In genomic region chr22:40526960-40527359, GRCh38 we compare ENCODE assay signal across 19 cellular contexts.
DNase-seq lines count a peak whose midpoint lies in the region; ATAC-seq and TF ChIP-seq lines count a peak whose summit lies in the region.
"Had no signal": no experiment of that assay in that cellular context is flagged by ENCODE, and none has a peak within 500 bp of the region (broad histone marks: within the 10 kb centered on the region; RNA-seq: fewer than 3 reads in every experiment).

No MANE protein-coding gene starts in this region.

- H3K4me1 ChIP-seq in OCI-LY1 (ENCODE audit: insufficient read depth, low read length, severe bottlenecking) = peaks cover 23% of the 10 kb centered on the region

- CTCF ChIA-PET in activated CD4-positive, alpha-beta memory T cell treated with anti-CD3 and anti-CD28 coated beads for 36 hours (lab: Charles Lee) = interaction anchor here (1.0 to 12.5 kb wide), 4 partner anchors 9 to 120 kb away, joined by 3 to 218 read pairs (median 3); no protein-coding TSS in a partner anchor
- CTCF ChIA-PET in activated CD4-positive, alpha-beta memory T cell treated with anti-CD3 and anti-CD28 coated beads, Interleukin-2, amount 10 ng/mL, durations not matched to agents 7 days and 5 days (lab: Charles Lee) = interaction anchor here (0.9 to 5.6 kb wide), 10 partner anchors 10 to 372 kb away, joined by 3 to 76 read pairs (median 4); no protein-coding TSS in a partner anchor

- H3K79me2 ChIP-seq in OCI-LY1 (ENCODE audit: insufficient read depth, low read length) = peaks cover 30% of the 10 kb centered on the region

- H3F3A ChIP-seq in OCI-LY1 (ENCODE audit: insufficient read depth, low read length) = no peaks in the 10 kb centered on the region

- ATAC-seq in stimulated activated effector memory CD8-positive, alpha-beta T cell treated with anti-CD3 and anti-CD28 coated beads, Interleukin-12 subunit alpha, Interleukin-12 subunit beta, amount 100 ng/mL, for 72 hours = no peak
- no peak for ATAC-seq in GM21447 (IDR thresholded peaks at IDR 0.05; ENCODE audit: unreplicated experiment)
- ATAC-seq in GM21737 (IDR thresholded peaks at IDR 0.05; ENCODE audit: unreplicated experiment) = no peak
- ATAC-seq: GM23338, psoas muscle had no signal

- H2AFZ ChIP-seq in OCI-LY1 (ENCODE audit: low read length) = no peak overlapping the region
- H2AFZ ChIP-seq: GM23338 had no signal

- H3K27me3 Mint-ChIP-seq in activated CD4-positive, alpha-beta memory T cell treated with anti-CD3 and anti-CD28 coated beads for 36 hours = no peaks in the 10 kb centered on the region
- H3K27me3 Mint-ChIP-seq in activated CD4-positive, alpha-beta memory T cell treated with anti-CD3 and anti-CD28 coated beads, Interleukin-2, amount 10 ng/mL, durations not matched to agents 7 days and 5 days = no peaks in the 10 kb centered on the region

- H3K9ac ChIP-seq in OCI-LY1 (ENCODE audit: low read length) = no peak overlapping the region
- H3K9ac ChIP-seq: BLaER1 treated with 17β-estradiol and CSF1 and Interleukin-3, amounts not matched to agents 10 nM and 100 nM had no signal

- H3K27ac ChIP-seq in OCI-LY1 (ENCODE audit: low read depth, low read length, poor library complexity, severe bottlenecking) = peak overlapping the region; percentile 1
- peak overlapping the region; percentile 64 for H3K27ac ChIP-seq in brain microvascular endothelial cell
- H3K27ac ChIP-seq: BLaER1 treated with 17β-estradiol and CSF1 and Interleukin-3, amounts not matched to agents 10 nM and 100 nM; psoas muscle; skin epidermis had no signal

- H3K27me3 ChIP-seq in OCI-LY1 (ENCODE audit: insufficient read depth, low read length) = no peaks in the 10 kb centered on the region
- H3K27me3 ChIP-seq in brain microvascular endothelial cell (replicated peaks) = no peaks in the 10 kb centered on the region
- H3K27me3 ChIP-seq: BLaER1 treated with 17β-estradiol and CSF1 and Interleukin-3, amounts not matched to agents 10 nM and 100 nM had no signal

- H3K4me3 ChIP-seq in OCI-LY1 (ENCODE audit: low read depth, low read length, poor library complexity, severe bottlenecking) (no peak overlapping the region), brain microvascular endothelial cell (ENCODE audit: low read depth, low read length) (no peak overlapping the region)
- H3K4me3 ChIP-seq: BLaER1 treated with 17β-estradiol and CSF1 and Interleukin-3, amounts not matched to agents 10 nM and 100 nM; coronary artery; GM23338; psoas muscle; skin epidermis had no signal

- POLR2A ChIA-PET in activated CD4-positive, alpha-beta memory T cell treated with anti-CD3 and anti-CD28 coated beads for 36 hours (lab: Charles Lee) = interaction anchor here (0.5 to 0.7 kb wide), 2 partner anchors 119 to 184 kb away, joined by 3 to 5 read pairs; no protein-coding TSS in a partner anchor
- POLR2A ChIA-PET in activated CD4-positive, alpha-beta memory T cell treated with anti-CD3 and anti-CD28 coated beads, Interleukin-2, amount 10 ng/mL, durations not matched to agents 7 days and 5 days (lab: Charles Lee) = interaction anchor here (0.6 to 1.5 kb wide), 4 partner anchors 10 to 119 kb away, joined by 3 to 5 read pairs (median 3); partner anchors contain the start of gene MRTFA

- H3K9me3 ChIP-seq in OCI-LY1 (ENCODE audit: low read length) = no peaks in the 10 kb centered on the region
- H3K9me3 ChIP-seq: psoas muscle had no signal

- in situ Hi-C loops in brain microvascular endothelial cell (cut with HindIII; ENCODE audit: low pct_ligation_motif_present, low sequenced_read_pairs) = loop anchor here (25.0 kb wide), 1 partner anchor 110 kb away; the partner anchor contains the start of gene MRTFA
- in situ Hi-C loops in G401 (cut with HindIII; ENCODE audit: low sequenced_read_pairs) = loop anchor here (25.0 kb wide), 1 partner anchor 110 kb away; the partner anchor contains the start of gene MRTFA

- peaks cover 3% of the 10 kb centered on the region for H3K36me3 Mint-ChIP-seq in activated CD4-positive, alpha-beta memory T cell treated with anti-CD3 and anti-CD28 coated beads for 36 hours
- H3K36me3 Mint-ChIP-seq in activated CD4-positive, alpha-beta memory T cell treated with anti-CD3 and anti-CD28 coated beads, Interleukin-2, amount 10 ng/mL, durations not matched to agents 7 days and 5 days (ENCODE audit: low read depth) = peaks cover 5% of the 10 kb centered on the region
- H3K36me3 Mint-ChIP-seq in stimulated activated effector memory CD8-positive, alpha-beta T cell treated with anti-CD3 and anti-CD28 coated beads, Interleukin-12 subunit alpha, Interleukin-12 subunit beta, amount 100 ng/mL, for 72 hours = peaks cover 14% of the 10 kb centered on the region

- H3K4me1 Mint-ChIP-seq in activated CD4-positive, alpha-beta memory T cell treated with anti-CD3 and anti-CD28 coated beads for 36 hours (ENCODE audit: low read depth) = peaks cover 49% of the 10 kb centered on the region
- H3K4me1 Mint-ChIP-seq in activated CD4-positive, alpha-beta memory T cell treated with anti-CD3 and anti-CD28 coated beads, Interleukin-2, amount 10 ng/mL, durations not matched to agents 7 days and 5 days = peaks cover 34% of the 10 kb centered on the region
- H3K4me1 Mint-ChIP-seq in stimulated activated effector memory CD8-positive, alpha-beta T cell treated with anti-CD3 and anti-CD28 coated beads, Interleukin-12 subunit alpha, Interleukin-12 subunit beta, amount 100 ng/mL, for 72 hours = peaks cover 20% of the 10 kb centered on the region

- H3K27ac Mint-ChIP-seq in activated CD4-positive, alpha-beta memory T cell treated with anti-CD3 and anti-CD28 coated beads for 36 hours = peak overlapping the region; percentile 44
- no peak overlapping the region for H3K27ac Mint-ChIP-seq in activated CD4-positive, alpha-beta memory T cell treated with anti-CD3 and anti-CD28 coated beads, Interleukin-2, amount 10 ng/mL, durations not matched to agents 7 days and 5 days
- H3K27ac Mint-ChIP-seq in stimulated activated effector memory CD8-positive, alpha-beta T cell treated with anti-CD3 and anti-CD28 coated beads, Interleukin-12 subunit alpha, Interleukin-12 subunit beta, amount 100 ng/mL, for 72 hours = peak overlapping the region; percentile 12
- H3K27ac Mint-ChIP-seq: GM23338 had no signal

- DNase-seq in activated CD4-positive, alpha-beta memory T cell treated with anti-CD3 and anti-CD28 coated beads for 36 hours = no peak
- DNase-seq in activated CD4-positive, alpha-beta memory T cell treated with anti-CD3 and anti-CD28 coated beads, Interleukin-2, amount 10 ng/mL, durations not matched to agents 7 days and 5 days = no peak
- no peak for DNase-seq in brain microvascular endothelial cell
- no peak for DNase-seq in stimulated activated effector memory CD8-positive, alpha-beta T cell treated with anti-CD3 and anti-CD28 coated beads, Interleukin-12 subunit alpha, Interleukin-12 subunit beta, amount 100 ng/mL, for 72 hours (ENCODE audit: low spot score in 2 of 2)
- no peak for DNase-seq in G401 (ENCODE audit: low spot score)
- DNase-seq: 8988T; activated naive CD4-positive, alpha-beta T cell treated with anti-CD3 and anti-CD28 coated beads, Interleukin-2, amount 50 U/mL, for 16 hours; NCI-H526 treated with DMSO at 0.1 percent for 48 hours; psoas muscle; SIG-M5; stimulated activated CD4-positive, alpha-beta T cell treated with anti-CD3 and anti-CD28 coated beads, Interleukin-4, amount 100 ng/mL, for 1 hour; T-helper 1 cell had no signal

- H3K36me3 ChIP-seq in OCI-LY1 (ENCODE audit: insufficient read depth, low read length) (0 out of 2 replicates have a peak, but pooled peaks cover 4% of the 10 kb centered on the region), brain microvascular endothelial cell (replicated peaks) (no peaks in the 10 kb centered on the region)

- H3K9me3 Mint-ChIP-seq in activated CD4-positive, alpha-beta memory T cell treated with anti-CD3 and anti-CD28 coated beads for 36 hours = no peaks in the 10 kb centered on the region
- no peaks in the 10 kb centered on the region for H3K9me3 Mint-ChIP-seq in activated CD4-positive, alpha-beta memory T cell treated with anti-CD3 and anti-CD28 coated beads, Interleukin-2, amount 10 ng/mL, durations not matched to agents 7 days and 5 days
- no peaks in the 10 kb centered on the region for H3K9me3 Mint-ChIP-seq in stimulated activated effector memory CD8-positive, alpha-beta T cell treated with anti-CD3 and anti-CD28 coated beads, Interleukin-12 subunit alpha, Interleukin-12 subunit beta, amount 100 ng/mL, for 72 hours
- H3K9me3 Mint-ChIP-seq: GM23338 had no signal

- no peak overlapping the region for H3K4me2 ChIP-seq in OCI-LY1 (ENCODE audit: low read length)
- H3K4me2 ChIP-seq: BLaER1 treated with 17β-estradiol and CSF1 and Interleukin-3, amounts not matched to agents 10 nM and 100 nM; GM23338 had no signal

- H3K4me3 Mint-ChIP-seq in activated CD4-positive, alpha-beta memory T cell treated with anti-CD3 and anti-CD28 coated beads for 36 hours = no peak overlapping the region
- H3K4me3 Mint-ChIP-seq in activated CD4-positive, alpha-beta memory T cell treated with anti-CD3 and anti-CD28 coated beads, Interleukin-2, amount 10 ng/mL, durations not matched to agents 7 days and 5 days = no peak overlapping the region
- no peak overlapping the region for H3K4me3 Mint-ChIP-seq in stimulated activated effector memory CD8-positive, alpha-beta T cell treated with anti-CD3 and anti-CD28 coated beads, Interleukin-12 subunit alpha, Interleukin-12 subunit beta, amount 100 ng/mL, for 72 hours
- H3K4me3 Mint-ChIP-seq: GM23338 had no signal

- no peaks in the 10 kb centered on the region for H4K20me1 ChIP-seq in OCI-LY1 (ENCODE audit: insufficient read depth, low read length)

- TF ChIP-seq CTCF in OCI-LY1 (IDR thresholded peaks at IDR 0.05; ENCODE audit: low read length) = no peak
- no peak for TF ChIP-seq CTCF in brain microvascular endothelial cell (IDR thresholded peaks at IDR 0.05; ENCODE audit: low read depth, low read length, missing control alignments)

- no peaks in the 10 kb centered on the region for H3K9me2 ChIP-seq in OCI-LY1 (ENCODE audit: low read depth, low read length)

- intact Hi-C loops in activated CD4-positive, alpha-beta memory T cell treated with anti-CD3 and anti-CD28 coated beads for 36 hours (cut with micrococcal nuclease) = no loop called here
